Comparison of ENCODE assay signal across 8 cellular contexts in the genomic region with DNA sequence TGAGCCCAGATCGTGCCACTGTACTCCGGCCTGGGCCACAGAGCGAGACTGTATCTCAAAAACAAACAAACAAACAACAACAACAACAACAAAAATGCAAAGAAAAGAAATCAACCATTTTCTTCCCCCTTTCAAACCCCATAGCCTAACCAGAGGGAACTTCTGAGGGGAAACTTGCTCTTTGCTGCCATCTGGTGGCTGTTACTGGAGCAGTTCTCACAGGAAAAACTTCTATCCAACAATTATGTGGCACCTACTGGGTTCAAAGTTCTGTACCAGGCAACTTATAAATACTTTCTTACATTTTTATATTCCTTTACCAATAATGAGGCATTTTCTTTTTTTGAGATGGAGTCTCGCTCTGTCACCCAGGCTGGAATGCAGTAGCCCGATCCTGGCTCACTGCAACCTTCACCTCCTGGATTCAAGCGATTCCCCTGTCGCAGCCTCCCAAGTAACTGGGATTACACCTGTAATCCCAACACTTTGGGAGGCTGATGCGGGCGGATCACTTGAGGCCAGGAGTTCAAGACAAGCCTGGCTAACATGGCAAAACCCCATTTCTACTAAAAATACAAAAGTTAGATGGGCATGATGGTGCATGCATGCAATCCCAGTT. TPM values are rescaled to one million over a fixed set of nuclear protein-coding genes. Genes with fewer than 3 reads are reported as not detected.
DNase-seq lines count a peak whose midpoint lies in the region; ATAC-seq and TF ChIP-seq lines count a peak whose summit lies in the region.

No MANE protein-coding gene starts in this region.

- DNase-seq in DMS153 treated with DMSO at 0.1 percent for 48 hours (lab: John Stamatoyannopoulos, UW; ENCODE audit: unreplicated experiment) (peak; percentile 21), SJSA1 (ENCODE audit: low read depth in 1 of 2, low spot score in 2 of 2) (peak; percentile 21 to 47), glomerular endothelial cell (ENCODE audit: extremely low read depth, low read depth, low spot score) (peak; percentile 51), psoas muscle (peak in 1 of 2 donors; percentile 21), vagina (ENCODE audit: extremely low spot score in 2 of 2) (no peak)
- peak; percentile 7 to 54 (median 38) for DNase-seq in activated naive CD4-positive, alpha-beta T cell (lab: John Stamatoyannopoulos, UW)

- H3K27ac ChIP-seq in SJSA1 (no peak overlapping the region), psoas muscle (no peak overlapping the region), vagina (no peak overlapping the region)

- H3K4me1 ChIP-seq in SJSA1 (replicated peaks), result peaks cover 11% of the 10 kb centered on the region
- no peaks in the 10 kb centered on the region for H3K4me1 ChIP-seq in psoas muscle
- H3K4me1 ChIP-seq in vagina, result no peaks in the 10 kb centered on the region

- TF ChIP-seq EP300 in Ishikawa (IDR thresholded peaks at IDR 0.05; ENCODE audit: borderline replicate concordance), result no peak

- TF ChIP-seq POLR2A in vagina (IDR thresholded peaks at IDR 0.05), result no peak

- H3K36me3 ChIP-seq in SJSA1, result no peaks in the 10 kb centered on the region
- no peaks in the 10 kb centered on the region for H3K36me3 ChIP-seq in psoas muscle (ENCODE audit: insufficient read depth in 1 of 2, low read depth in 1 of 2)
- H3K36me3 ChIP-seq in vagina, result no peaks in the 10 kb centered on the region

- peak; percentile 82 for TF ChIP-seq RAD21 in Ishikawa (IDR thresholded peaks at IDR 0.05; ENCODE audit: low read depth)

- intact Hi-C loops in psoas muscle (cut with DNase I) (no loop called here), vagina (cut with DNase I) (no loop called here)

- H3K9me3 ChIP-seq in SJSA1 (replicated peaks) (no peaks in the 10 kb centered on the region), psoas muscle (no peaks in the 10 kb centered on the region), vagina (no peaks in the 10 kb centered on the region)

- ATAC-seq in psoas muscle (peak in 2 of 4 donors; percentile 46 to 57), GM18873 (IDR thresholded peaks at IDR 0.05; ENCODE audit: low FRiP score, unreplicated experiment) (no peak)

- TF ChIP-seq CTCF in psoas muscle (IDR thresholded peaks at IDR 0.05) (peak; percentile 82), vagina (IDR thresholded peaks at IDR 0.05) (peak; percentile 40 to 65 (median 56))

- H3K4me3 ChIP-seq in SJSA1, result no peak overlapping the region
- no peak overlapping the region for H3K4me3 ChIP-seq in psoas muscle
- no peak overlapping the region for H3K4me3 ChIP-seq in vagina

- H3K27me3 ChIP-seq in SJSA1 (replicated peaks), result peaks cover 4% of the 10 kb centered on the region; the same call in 1 of the 2 replicates
- no peaks in the 10 kb centered on the region for H3K27me3 ChIP-seq in psoas muscle (ENCODE audit: insufficient read depth in 3 of 3, low read length in 2 of 3)
- no peaks in the 10 kb centered on the region for H3K27me3 ChIP-seq in vagina

- WGBS in psoas muscle, 3 donors, result 33 to 40% (median 36%) methylated on average over 9 of the region's 9 CpGs

TF ChIP-seq in Ishikawa, 13 proteins besides CTCF, POLR2A, EP300 and RAD21:
- no peak for TF ChIP-seq YY1 (IDR thresholded peaks at IDR 0.05; ENCODE audit: low read depth)
- no peak for TF ChIP-seq CEBPB (IDR thresholded peaks at IDR 0.05)
- TF ChIP-seq NFIC (IDR thresholded peaks at IDR 0.05), result no peak
- no peak for TF ChIP-seq TCF12 (IDR thresholded peaks at IDR 0.05; ENCODE audit: low read depth)
- TF ChIP-seq, protein P1, sequence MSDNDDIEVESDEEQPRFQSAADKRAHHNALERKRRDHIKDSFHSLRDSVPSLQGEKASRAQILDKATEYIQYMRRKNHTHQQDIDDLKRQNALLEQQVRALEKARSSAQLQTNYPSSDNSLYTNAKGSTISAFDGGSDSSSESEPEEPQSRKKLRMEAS (IDR thresholded peaks at IDR 0.05), result no peak
- TF ChIP-seq, protein P2, sequence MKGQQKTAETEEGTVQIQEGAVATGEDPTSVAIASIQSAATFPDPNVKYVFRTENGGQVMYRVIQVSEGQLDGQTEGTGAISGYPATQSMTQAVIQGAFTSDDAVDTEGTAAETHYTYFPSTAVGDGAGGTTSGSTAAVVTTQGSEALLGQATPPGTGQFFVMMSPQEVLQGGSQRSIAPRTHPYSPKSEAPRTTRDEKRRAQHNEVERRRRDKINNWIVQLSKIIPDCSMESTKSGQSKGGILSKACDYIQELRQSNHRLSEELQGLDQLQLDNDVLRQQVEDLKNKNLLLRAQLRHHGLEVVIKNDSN (IDR thresholded peaks at IDR 0.05), result no peak
- TF ChIP-seq TAF1 (IDR thresholded peaks at IDR 0.05; ENCODE audit: low read depth), result no peak

RNA-seq across cellular contexts. Expression of gene BICDL1, which starts 50.9 kb away (rescaled TPM):
- not detected in 2 replicates for total RNA-seq in SJSA1 (2014; rRNA removed; shearing (Covaris generic))
- total RNA-seq in glomerular endothelial cell, result 0.70 TPM in 1 of 2 replicates, not detected in the other
- under 1 TPM in 3 of 4 donors, not detected in 1; 0.09 to 0.22 (median 0.15) TPM for total RNA-seq in psoas muscle
- polyA plus RNA-seq in psoas muscle, result under 1 TPM; 0.05 to 0.13 (median 0.09) TPM
- total RNA-seq in vagina, result 71.2 TPM

Comparison
In these comparisons a context has a peak if more than half of its experiments do, and no peak if none do; other contexts are left out.
1. DNase-seq: peak in DMS153 treated with DMSO at 0.1 percent for 48 hours (single experiment), SJSA1 (2 of 2), activated naive CD4-positive, alpha-beta T cell (4 of 4) and glomerular endothelial cell (single experiment); none in vagina (0 of 2).
2. RNA of gene BICDL1, which starts 50.9 kb away (total RNA-seq): 71.2 TPM in vagina (single experiment); 0.70 TPM in glomerular endothelial cell, 0.09 to 0.22 TPM in psoas muscle and not detected in SJSA1; every median in the first group is over 10 times any median in the second.